17 cellular contexts compared by ENCODE assay signal in genomic region chr3:115651599-115651998, GRCh38. TPM values are rescaled to one million over a fixed set of nuclear protein-coding genes. Genes with fewer than 3 reads are reported as not detected.
"Had no signal": no experiment of that assay in that cellular context is flagged by ENCODE, and none has a peak within 500 bp of the region (broad histone marks: within the 10 kb centered on the region; RNA-seq: fewer than 3 reads in every experiment).

No MANE protein-coding gene starts in this region.

- H3K4me3 Mint-ChIP-seq: activated CD8-positive, alpha-beta T cell treated with anti-CD3 and anti-CD28 coated beads for 36 hours; activated naive CD8-positive, alpha-beta T cell treated with anti-CD3 and anti-CD28 coated beads, Interleukin-2, amount 10 ng/mL, durations not matched to agents 7 days and 5 days; dendritic cell treated with granulocyte-macrophage colony-stimulating factor and Interleukin-4, amounts not matched to agents 40 ng/mL and 50 ng/mL, for 4 days; naive thymus-derived CD8-positive, alpha-beta T cell; type B pancreatic cell had no signal

- H3K4me3 ChIP-seq: lower lobe of right lung, right atrium auricular region, skin epidermis had no signal

- H3K27ac Mint-ChIP-seq: activated CD8-positive, alpha-beta T cell treated with anti-CD3 and anti-CD28 coated beads for 36 hours; activated naive CD8-positive, alpha-beta T cell treated with anti-CD3 and anti-CD28 coated beads, Interleukin-2, amount 10 ng/mL, durations not matched to agents 7 days and 5 days; dendritic cell treated with granulocyte-macrophage colony-stimulating factor and Interleukin-4, amounts not matched to agents 40 ng/mL and 50 ng/mL, for 4 days; naive thymus-derived CD8-positive, alpha-beta T cell; type B pancreatic cell had no signal

- H3K36me3 ChIP-seq: lower lobe of right lung, neutrophil, right atrium auricular region had no signal

- DNase-seq: activated CD4-positive, alpha-beta T cell treated with anti-CD3 and anti-CD28 coated beads for 4 hours; activated CD8-positive, alpha-beta memory T cell treated with anti-CD3 and anti-CD28 coated beads, Interleukin-2, amount 50 U/mL, for 4 hours; activated CD8-positive, alpha-beta T cell treated with anti-CD3 and anti-CD28 coated beads for 36 hours; activated naive CD8-positive, alpha-beta T cell treated with anti-CD3 and anti-CD28 coated beads, Interleukin-2, amount 10 ng/mL, durations not matched to agents 7 days and 5 days; anterior cingulate cortex; cerebellar nuclear complex; lower lobe of right lung; naive thymus-derived CD8-positive, alpha-beta T cell; stimulated activated naive CD4-positive, alpha-beta T cell treated with Interleukin-2 at 50 U/mL for 16 hours had no signal

- H3K4me1 ChIP-seq: lower lobe of right lung, right atrium auricular region had no signal

- H3K9me3 Mint-ChIP-seq: activated CD8-positive, alpha-beta T cell treated with anti-CD3 and anti-CD28 coated beads for 36 hours; activated naive CD8-positive, alpha-beta T cell treated with anti-CD3 and anti-CD28 coated beads, Interleukin-2, amount 10 ng/mL, durations not matched to agents 7 days and 5 days; dendritic cell treated with granulocyte-macrophage colony-stimulating factor and Interleukin-4, amounts not matched to agents 40 ng/mL and 50 ng/mL, for 4 days; type B pancreatic cell had no signal

- ATAC-seq: activated CD8-positive, alpha-beta T cell treated with anti-CD3 and anti-CD28 coated beads for 36 hours; lower lobe of right lung; naive thymus-derived CD8-positive, alpha-beta T cell had no signal

- H3K9me3 ChIP-seq: lower lobe of right lung, neutrophil, right atrium auricular region had no signal

- H3K27me3 ChIP-seq: right atrium auricular region had no signal

- H3K36me3 Mint-ChIP-seq: activated naive CD8-positive, alpha-beta T cell treated with anti-CD3 and anti-CD28 coated beads, Interleukin-2, amount 10 ng/mL, durations not matched to agents 7 days and 5 days; type B pancreatic cell had no signal

- H3K27ac ChIP-seq: lower lobe of right lung, neutrophil, right atrium auricular region, skin epidermis, VCaP had no signal

RNA-seq across cellular contexts. Expression of gene GAP43, which starts 28.3 kb away (rescaled TPM):
- total RNA-seq: activated CD8-positive, alpha-beta T cell treated with anti-CD3 and anti-CD28 coated beads for 36 hours; activated naive CD8-positive, alpha-beta T cell treated with anti-CD3 and anti-CD28 coated beads, Interleukin-2, amount 10 ng/mL, durations not matched to agents 7 days and 5 days; epithelial cell of proximal tubule; lower lobe of right lung; mononuclear cell; naive thymus-derived CD8-positive, alpha-beta T cell had no signal
